3 cellular contexts compared by ENCODE assay signal in the genomic region with DNA sequence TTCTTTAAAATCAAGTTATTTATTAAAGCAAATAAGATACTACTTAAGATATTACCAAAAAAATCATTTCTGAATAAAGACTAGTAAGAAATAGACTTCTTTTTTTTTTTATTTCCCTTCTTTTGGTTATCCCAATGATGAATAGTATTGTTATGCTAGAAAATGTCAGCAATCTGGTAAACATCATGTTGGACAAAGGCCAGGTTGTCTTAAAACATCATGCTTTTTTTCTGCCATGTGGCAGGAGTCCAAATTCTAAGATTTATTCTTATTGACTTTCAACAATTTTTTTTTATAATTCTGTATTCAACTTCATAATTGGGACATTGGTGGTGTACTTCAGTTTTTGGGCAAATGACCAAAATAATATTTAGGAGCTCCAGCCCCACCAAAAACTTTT.
A peak's percentile ranks its signal among the peaks of the same experiment; 100 is the strongest.
TF ChIP-seq lines count a peak whose summit lies in the region.

No MANE protein-coding gene starts in this region.

TF ChIP-seq in SK-N-SH, 30 proteins besides CTCF, POLR2A, EP300 and RAD21 (continued from another document):
- TF ChIP-seq NFIC (IDR thresholded peaks at IDR 0.05; ENCODE audit: borderline replicate concordance) (peak; percentile 50), JUND (IDR thresholded peaks at IDR 0.05) (0 out of 2 replicates have a peak, but pooled peaks have one; percentile 10), POLR2AphosphoS5 (IDR thresholded peaks at IDR 0.05; ENCODE audit: low read depth, low read length) (no peak)
- TF ChIP-seq, protein P1, sequence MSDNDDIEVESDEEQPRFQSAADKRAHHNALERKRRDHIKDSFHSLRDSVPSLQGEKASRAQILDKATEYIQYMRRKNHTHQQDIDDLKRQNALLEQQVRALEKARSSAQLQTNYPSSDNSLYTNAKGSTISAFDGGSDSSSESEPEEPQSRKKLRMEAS (IDR thresholded peaks at IDR 0.05; ENCODE audit: low read depth), result no peak
- TF ChIP-seq, protein P2, sequence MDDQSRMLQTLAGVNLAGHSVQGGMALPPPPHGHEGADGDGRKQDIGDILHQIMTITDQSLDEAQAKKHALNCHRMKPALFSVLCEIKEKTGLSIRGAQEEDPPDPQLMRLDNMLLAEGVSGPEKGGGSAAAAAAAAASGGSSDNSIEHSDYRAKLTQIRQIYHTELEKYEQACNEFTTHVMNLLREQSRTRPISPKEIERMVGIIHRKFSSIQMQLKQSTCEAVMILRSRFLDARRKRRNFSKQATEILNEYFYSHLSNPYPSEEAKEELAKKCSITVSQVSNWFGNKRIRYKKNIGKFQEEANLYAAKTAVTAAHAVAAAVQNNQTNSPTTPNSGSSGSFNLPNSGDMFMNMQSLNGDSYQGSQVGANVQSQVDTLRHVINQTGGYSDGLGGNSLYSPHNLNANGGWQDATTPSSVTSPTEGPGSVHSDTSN (IDR thresholded peaks at IDR 0.05), result peak; percentile 51

TF ChIP-seq in SK-N-SH treated with all-trans-retinoic acid at 6 μM for 48 hours, 23 proteins besides CTCF, POLR2A, EP300 and RAD21:
- TF ChIP-seq, protein P3, sequence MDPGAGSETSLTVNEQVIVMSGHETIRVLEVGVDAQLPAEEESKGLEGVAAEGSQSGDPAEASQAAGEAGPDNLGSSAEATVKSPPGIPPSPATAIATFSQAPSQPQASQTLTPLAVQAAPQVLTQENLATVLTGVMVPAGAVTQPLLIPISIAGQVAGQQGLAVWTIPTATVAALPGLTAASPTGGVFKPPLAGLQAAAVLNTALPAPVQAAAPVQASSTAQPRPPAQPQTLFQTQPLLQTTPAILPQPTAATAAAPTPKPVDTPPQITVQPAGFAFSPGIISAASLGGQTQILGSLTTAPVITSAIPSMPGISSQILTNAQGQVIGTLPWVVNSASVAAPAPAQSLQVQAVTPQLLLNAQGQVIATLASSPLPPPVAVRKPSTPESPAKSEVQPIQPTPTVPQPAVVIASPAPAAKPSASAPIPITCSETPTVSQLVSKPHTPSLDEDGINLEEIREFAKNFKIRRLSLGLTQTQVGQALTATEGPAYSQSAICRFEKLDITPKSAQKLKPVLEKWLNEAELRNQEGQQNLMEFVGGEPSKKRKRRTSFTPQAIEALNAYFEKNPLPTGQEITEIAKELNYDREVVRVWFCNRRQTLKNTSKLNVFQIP (CRISPR knock-in tag; IDR thresholded peaks at IDR 0.05; ENCODE audit: borderline replicate concordance, low read depth), result no peak
- TF ChIP-seq RARB (CRISPR knock-in tag; IDR thresholded peaks at IDR 0.05) (no peak), GLIS3 (CRISPR knock-in tag; IDR thresholded peaks at IDR 0.05) (no peak), ZNF565 (CRISPR knock-in tag; conservative IDR thresholded peaks at IDR 0.05; ENCODE audit: low read depth) (no peak), CSDC2 (CRISPR knock-in tag; IDR thresholded peaks at IDR 0.05) (no peak), ZC3H10 (CRISPR knock-in tag; IDR thresholded peaks at IDR 0.05) (no peak)

TF ChIP-seq in endothelial cell of umbilical vein, 7 proteins besides CTCF, POLR2A, EP300 and RAD21:
- TF ChIP-seq, protein P1 (IDR thresholded peaks at IDR 0.05; ENCODE audit: insufficient read depth, insufficient read length), result no peak
- no peak for TF ChIP-seq GATA2 (IDR thresholded peaks at IDR 0.05; ENCODE audit: insufficient read depth, insufficient read length, low read depth, low read length)
- TF ChIP-seq EZH2 (IDR thresholded peaks at IDR 0.05; ENCODE audit: borderline replicate concordance, low read depth, low read length, severe bottlenecking), result no peak
- TF ChIP-seq POLR2AphosphoS5 (IDR thresholded peaks at IDR 0.05; ENCODE audit: insufficient read depth, low read depth, low read length), result no peak
TF ChIP-seq in endothelial cell of umbilical vein: peak in this region for 0.
